In genomic region chr9:132670359-132670815, GRCh38 we compare ENCODE assay signal across 8 cellular contexts. TPM values are rescaled to one million over a fixed set of nuclear protein-coding genes. Genes with fewer than 3 reads are reported as not detected.
A peak's percentile ranks its signal among the peaks of the same experiment; 100 is the strongest.
DNase-seq lines count a peak whose midpoint lies in the region; ATAC-seq and TF ChIP-seq lines count a peak whose summit lies in the region.

Gene GTF3C4, plus strand, starts transcription at chr9:132670464. Its CDS starts 135 bp downstream, at chr9:132670599.

- no peaks in the 10 kb centered on the region for H3K27me3 ChIP-seq in A673 (replicated peaks; ENCODE audit: insufficient read depth, low read depth, low read length, poor library complexity)
- H3K27me3 ChIP-seq in mesenchymal stem cell (ENCODE audit: control insufficient read depth in 1 of 2, insufficient read depth in 1 of 2, low read length in 2 of 2) = no peaks in the 10 kb centered on the region

- peak within 1 kb of the TSS; percentile 94 for H4K8ac ChIP-seq in mesenchymal stem cell (ENCODE audit: low read length)

- under 1% methylated on average over 20 of the region's 52 CpGs for WGBS in mesenchymal stem cell

- H3K79me1 ChIP-seq in mesenchymal stem cell (replicated peaks; ENCODE audit: low read length, poor library complexity, severe bottlenecking) = peaks cover 1% of the 10 kb centered on the region

- H2BK120ac ChIP-seq in mesenchymal stem cell (ENCODE audit: low read depth, low read length) = peak within 1 kb of the TSS; percentile 69

- H3K36me3 ChIP-seq in A673 (ENCODE audit: insufficient read depth, low read length, poor library complexity, severe bottlenecking) = no peaks in the 10 kb centered on the region
- H3K36me3 ChIP-seq in mesenchymal stem cell (ENCODE audit: control insufficient read depth in 1 of 2, insufficient read depth in 2 of 2, low read depth in 1 of 2, low read length in 2 of 2) = peaks cover 0 to 4% of the 10 kb centered on the region in 2 experiments

- CTCF ChIA-PET in A673 (lab: Charles Lee) = no interaction called here
- CTCF ChIA-PET in activated CD4-positive, alpha-beta memory T cell treated with anti-CD3 and anti-CD28 coated beads for 36 hours (lab: Charles Lee) = interaction anchor here (0.9 to 3.4 kb wide), 5 partner anchors 24 to 429 kb away, joined by 3 to 12 read pairs (median 3); no protein-coding TSS in a partner anchor

- H3K36me3 Mint-ChIP-seq in activated CD4-positive, alpha-beta memory T cell treated with anti-CD3 and anti-CD28 coated beads for 36 hours = peaks cover 10% of the 10 kb centered on the region

- peak within 1 kb of the TSS; percentile 93 for H2BK15ac ChIP-seq in mesenchymal stem cell (ENCODE audit: low read depth, poor library complexity, severe bottlenecking)

- H2AK5ac ChIP-seq in mesenchymal stem cell (ENCODE audit: low read length, severe bottlenecking) = no peak within 1 kb of the TSS

- H2AFZ ChIP-seq in mesenchymal stem cell (ENCODE audit: low read depth, low read length) = peak within 1 kb of the TSS; percentile 99

- H3K14ac ChIP-seq in mesenchymal stem cell (ENCODE audit: low read length in 2 of 2) = peak within 1 kb of the TSS; percentile 83 to 99

- DNase-seq in A673 (ENCODE audit: low spot score) (peak; percentile 86), NCI-H526 treated with DMSO at 0.1 percent for 48 hours (lab: John Stamatoyannopoulos, UW) (peak; percentile 23), mesenchymal stem cell (peak; percentile 63)
- DNase-seq in activated CD4-positive, alpha-beta memory T cell treated with anti-CD3 and anti-CD28 coated beads for 36 hours = peak; percentile 88
- DNase-seq in effector CD8-positive, alpha-beta T cell (lab: John Stamatoyannopoulos, UW) = peak; percentile 82
- peak; percentile 76 for DNase-seq in stimulated activated CD8-positive, alpha-beta memory T cell treated with anti-CD3 and anti-CD28 coated beads, Interleukin-12 subunit alpha, Interleukin-12 subunit beta, amount 100 ng/mL, for 4 hours (ENCODE audit: low read depth)

- intact Hi-C loops in A673 (cut with micrococcal nuclease; ENCODE audit: unreplicated experiment) = no loop called here
- intact Hi-C loops in activated CD4-positive, alpha-beta memory T cell treated with anti-CD3 and anti-CD28 coated beads for 36 hours (cut with micrococcal nuclease) = loop anchor here (2.0 to 10.0 kb wide), 4 partner anchors 100 to 1546 kb away; partner anchors contain the start of genes NUP214, SETX and TTF1

- peak within 1 kb of the TSS; percentile 88 to 99 for H3K4ac ChIP-seq in mesenchymal stem cell (ENCODE audit: low read depth in 1 of 2, low read length in 2 of 2)

- H3K18ac ChIP-seq in mesenchymal stem cell (ENCODE audit: low read depth in 1 of 2, low read length in 2 of 2) = peak within 1 kb of the TSS; percentile 93 to 99

- peaks cover 7% of the 10 kb centered on the region for H3K4me1 ChIP-seq in A673 (ENCODE audit: insufficient read depth, low read length, poor library complexity, severe bottlenecking)
- peaks cover 6% of the 10 kb centered on the region for H3K4me1 ChIP-seq in mesenchymal stem cell (ENCODE audit: control insufficient read depth, insufficient read depth, low read depth, low read length)

- peak within 1 kb of the TSS; percentile 87 for H3K27ac Mint-ChIP-seq in activated CD4-positive, alpha-beta memory T cell treated with anti-CD3 and anti-CD28 coated beads for 36 hours

- H3K23ac ChIP-seq in mesenchymal stem cell (ENCODE audit: low read length in 2 of 2) = peak within 1 kb of the TSS in 1 of 2 experiments; percentile 92

- peak within 1 kb of the TSS; percentile 6 to 63 for H2BK12ac ChIP-seq in mesenchymal stem cell (ENCODE audit: low read length in 2 of 2)

- no peaks in the 10 kb centered on the region for H3K27me3 Mint-ChIP-seq in activated CD4-positive, alpha-beta memory T cell treated with anti-CD3 and anti-CD28 coated beads for 36 hours

- peak within 1 kb of the TSS; percentile 70 for H3K4me3 ChIP-seq in A673 (ENCODE audit: low read depth, low read length, poor library complexity, severe bottlenecking)
- peak within 1 kb of the TSS; percentile 90 to 99 for H3K4me3 ChIP-seq in mesenchymal stem cell (ENCODE audit: insufficient read depth in 1 of 2, low read depth in 1 of 2, low read length in 2 of 2)

- H3K4me1 Mint-ChIP-seq in activated CD4-positive, alpha-beta memory T cell treated with anti-CD3 and anti-CD28 coated beads for 36 hours (ENCODE audit: low read depth) = peaks cover 49% of the 10 kb centered on the region

- H3K9me3 ChIP-seq in A673 (ENCODE audit: low read depth, low read length, poor library complexity, severe bottlenecking) (no peaks in the 10 kb centered on the region), mesenchymal stem cell (ENCODE audit: control insufficient read depth, low read length) (no peaks in the 10 kb centered on the region)

- peak within 1 kb of the TSS; percentile 99 for H3K9ac ChIP-seq in mesenchymal stem cell (ENCODE audit: low read length)

- no peak for TF ChIP-seq CTCF in A673 (conservative IDR thresholded peaks at IDR 0.05; ENCODE audit: low read depth, low read length)

- BruUV-seq in A673 (replicated peaks; lab: Mats Ljungman, UMichigan) = no TSS peak

- H3K4me2 ChIP-seq in mesenchymal stem cell (ENCODE audit: low read length, poor library complexity, severe bottlenecking) = peak within 1 kb of the TSS; percentile 78

- H2BK5ac ChIP-seq in mesenchymal stem cell (ENCODE audit: low read depth, low read length, poor library complexity, severe bottlenecking) = peak within 1 kb of the TSS; percentile 99

- POLR2A ChIA-PET in A673 (lab: Charles Lee; ENCODE audit: low non-redundant PET) = no interaction called here
- POLR2A ChIA-PET in activated CD4-positive, alpha-beta memory T cell treated with anti-CD3 and anti-CD28 coated beads for 36 hours (lab: Charles Lee) = interaction anchor here (0.7 to 2.4 kb wide), 7 partner anchors 12 to 361 kb away, joined by 3 to 9 read pairs (median 5); partner anchors contain the start of genes AK8, GTF3C5 and SPACA9

- H3K27ac ChIP-seq in A673 (ENCODE audit: low read depth, low read length, poor library complexity, severe bottlenecking) (peak within 1 kb of the TSS; percentile 98), mesenchymal stem cell (ENCODE audit: low read length, poor library complexity, severe bottlenecking) (peak within 1 kb of the TSS; percentile 100)

- ATAC-seq in GM18868 (IDR thresholded peaks at IDR 0.05; ENCODE audit: unreplicated experiment) = peak; percentile 58
- peak; percentile 35 for ATAC-seq in HG03103 (IDR thresholded peaks at IDR 0.05; ENCODE audit: low read depth, unreplicated experiment)

- H4K91ac ChIP-seq in mesenchymal stem cell (ENCODE audit: low read length) = peak within 1 kb of the TSS; percentile 95

- H3K4me3 Mint-ChIP-seq in activated CD4-positive, alpha-beta memory T cell treated with anti-CD3 and anti-CD28 coated beads for 36 hours = peak within 1 kb of the TSS; percentile 86

- no peaks in the 10 kb centered on the region for H3K9me3 Mint-ChIP-seq in activated CD4-positive, alpha-beta memory T cell treated with anti-CD3 and anti-CD28 coated beads for 36 hours

RNA-seq across cellular contexts. Expression of gene GTF3C4, which starts in this region (rescaled TPM):
- total RNA-seq in A673 (2021) = 38.6 and 40.8 TPM in 2 replicates
- total RNA-seq in activated CD4-positive, alpha-beta memory T cell treated with anti-CD3 and anti-CD28 coated beads for 36 hours = 10 to 100 TPM; 11.6 to 12.4 TPM
- 8.9 TPM for polyA plus RNA-seq in mesenchymal stem cell (2013, experiment 1 of 2)
- polyA plus RNA-seq in mesenchymal stem cell (2013, experiment 2 of 2) = 8.5 TPM

Comparison
In these comparisons a context has a peak if more than half of its experiments do, and no peak if none do; other contexts are left out.
1. Peak in every context shown above with its lines: DNase-seq, ATAC-seq, H3K4me3 ChIP-seq and H3K27ac ChIP-seq.
2. DNase-seq: peak in every context shown above with its lines; median percentile 88 in activated CD4-positive, alpha-beta memory T cell treated with anti-CD3 and anti-CD28 coated beads for 36 hours; 86 in A673; 82 in effector CD8-positive, alpha-beta T cell; 76 in stimulated activated CD8-positive, alpha-beta memory T cell treated with anti-CD3 and anti-CD28 coated beads, Interleukin-12 subunit alpha, Interleukin-12 subunit beta, amount 100 ng/mL, for 4 hours; 63 in mesenchymal stem cell; 23 in NCI-H526 treated with DMSO at 0.1 percent for 48 hours.